ENCODE assay signal across 26 cellular contexts in genomic region chr3:169340055-169340454, GRCh38.
DNase-seq lines count a peak whose midpoint lies in the region; ATAC-seq, FAIRE-seq and TF ChIP-seq lines count a peak whose summit lies in the region.
"Had no signal": no experiment of that assay in that cellular context is flagged by ENCODE, and none has a peak within 500 bp of the region (broad histone marks: within the 10 kb centered on the region; RNA-seq: fewer than 3 reads in every experiment).

No MANE protein-coding gene starts in this region.

- H3K27me3 Mint-ChIP-seq in mesothelial cell of epicardium (ENCODE audit: low read depth) = no peaks in the 10 kb centered on the region
- H3K27me3 Mint-ChIP-seq: B cell had no signal

- BruUV-seq in HepG2 (replicated peaks; lab: Mats Ljungman, UMichigan) = no TSS peak

- H3K27ac Mint-ChIP-seq in mesothelial cell of epicardium = peak overlapping the region; percentile 51
- H3K27ac Mint-ChIP-seq: B cell; CD4-positive, alpha-beta T cell; CD8-positive, alpha-beta T cell had no signal

- TF ChIP-seq POLR2A in HepG2 (IDR thresholded peaks at IDR 0.05; ENCODE audit: insufficient read depth in 1 of 2, low read depth in 2 of 2, low read length in 2 of 2) (no peak), right lobe of liver (IDR thresholded peaks at IDR 0.05) (no peak)

- no peak for FAIRE-seq in HepG2 (lab: Jason Lieb, UNC)
- FAIRE-seq: A549, D721Med, GM12878, GM12892, GM18507 had no signal

- H2AFZ ChIP-seq in HepG2 (ENCODE audit: low read length) (no peak overlapping the region), osteoblast (ENCODE audit: low read length) (no peak overlapping the region)

- CTCF ChIA-PET in HepG2 (lab: Yijun Ruan, JAX; ENCODE audit: low intra/inter-chr PET ratio, low total read pairs) = no interaction called here

- H3K9ac ChIP-seq in HepG2 (ENCODE audit: insufficient read depth, low read depth, low read length) = no peak overlapping the region
- H3K9ac ChIP-seq: BLaER1 treated with 17β-estradiol and CSF1 and Interleukin-3, amounts not matched to agents 10 nM and 100 nM had no signal

- no peak for TF ChIP-seq RAD21 in HepG2 (CRISPR knock-in tag; IDR thresholded peaks at IDR 0.05)

- H3K79me2 ChIP-seq in HepG2 (ENCODE audit: insufficient read depth, low read length) = no peaks in the 10 kb centered on the region
- no peaks in the 10 kb centered on the region for H3K79me2 ChIP-seq in osteoblast (ENCODE audit: insufficient read depth, low read length)

- no peak for ATAC-seq in HepG2
- ATAC-seq in right lobe of liver = no peak
- ATAC-seq: A549; CD8-positive, alpha-beta T cell; GM12878 had no signal

- H3K27me3 ChIP-seq in HepG2 (ENCODE audit: control insufficient read depth in 1 of 2, insufficient read depth in 2 of 2, low read length in 2 of 2) (no peaks in the 10 kb centered on the region), right lobe of liver (no peaks in the 10 kb centered on the region), osteoblast (ENCODE audit: insufficient read depth, low read length) (no peaks in the 10 kb centered on the region)
- H3K27me3 ChIP-seq: BLaER1 treated with 17β-estradiol and CSF1 and Interleukin-3, amounts not matched to agents 10 nM and 100 nM had no signal

- no peak for TF ChIP-seq CTCF in HepG2 (CRISPR knock-in tag; IDR thresholded peaks at IDR 0.05)
- TF ChIP-seq CTCF in right lobe of liver (IDR thresholded peaks at IDR 0.05) = no peak
- no peak for TF ChIP-seq CTCF in mesothelial cell of epicardium (IDR thresholded peaks at IDR 0.05; ENCODE audit: unreplicated experiment)
- TF ChIP-seq CTCF in osteoblast (IDR thresholded peaks at IDR 0.05; ENCODE audit: extremely low read depth, low read depth, low read length) = no peak

- intact Hi-C loops in HepG2 (cut with micrococcal nuclease; ENCODE audit: unreplicated experiment) (no loop called here), right lobe of liver (cut with DNase I) (no loop called here)

- H3K9me3 Mint-ChIP-seq in mesothelial cell of epicardium = peaks cover 3% of the 10 kb centered on the region
- H3K9me3 Mint-ChIP-seq: CD4-positive, alpha-beta T cell; CD8-positive, alpha-beta T cell had no signal

- H3K4me1 ChIP-seq in HepG2 (ENCODE audit: insufficient read depth, low read length) (no peaks in the 10 kb centered on the region), right lobe of liver (no peaks in the 10 kb centered on the region), osteoblast (ENCODE audit: insufficient read depth, low read length) (peaks cover 8% of the 10 kb centered on the region)
- H3K4me1 ChIP-seq: A549 had no signal

- H3K4me2 ChIP-seq in HepG2 (ENCODE audit: low read depth, low read length) (no peak overlapping the region), osteoblast (ENCODE audit: insufficient read depth, low read length) (no peak overlapping the region)
- H3K4me2 ChIP-seq: A549; BLaER1 treated with 17β-estradiol and CSF1 and Interleukin-3, amounts not matched to agents 10 nM and 100 nM had no signal

- in situ Hi-C loops in HepG2 (cut with HindIII; ENCODE audit: extremely low pct_ligation_motif_present, low pct_unique_long_range_greater_than_20kb) = no loop called here

- H3K9me3 ChIP-seq in HepG2 (ENCODE audit: low read length) (no peaks in the 10 kb centered on the region), right lobe of liver (no peaks in the 10 kb centered on the region), osteoblast (ENCODE audit: low read depth, low read length) (no peaks in the 10 kb centered on the region)
- H3K9me3 ChIP-seq: A549; BLaER1 treated with 17β-estradiol and CSF1 and Interleukin-3, amounts not matched to agents 10 nM and 100 nM; Caco-2 had no signal

- POLR2A ChIA-PET in HepG2 (lab: Yijun Ruan, JAX) = no interaction called here

- peaks cover 64% of the 10 kb centered on the region for H3K4me1 Mint-ChIP-seq in mesothelial cell of epicardium
- H3K4me1 Mint-ChIP-seq: B cell had no signal

- H3K4me3 ChIP-seq in HepG2 (replicated peaks in 1 of 3; ENCODE audit: insufficient read depth in 1 of 3, low read depth in 2 of 3, low read length in 3 of 3) = no peak overlapping the region
- H3K4me3 ChIP-seq in right lobe of liver = no peak overlapping the region
- no peak overlapping the region for H3K4me3 ChIP-seq in osteoblast (ENCODE audit: insufficient read depth, low read length)
- H3K4me3 ChIP-seq: A549; BLaER1 treated with 17β-estradiol and CSF1 and Interleukin-3, amounts not matched to agents 10 nM and 100 nM; GM12878 had no signal

- H3K27ac ChIP-seq in HepG2 (ENCODE audit: extremely low read length, insufficient read depth, low read length) (no peak overlapping the region), right lobe of liver (no peak overlapping the region), osteoblast (ENCODE audit: low read depth, low read length) (no peak overlapping the region)
- H3K27ac ChIP-seq: 22Rv1; A549; BLaER1 treated with 17β-estradiol and CSF1 and Interleukin-3, amounts not matched to agents 10 nM and 100 nM; C4-2B had no signal

- DNase-seq in HepG2 (ENCODE audit: low spot score) (no peak), right lobe of liver (no peak), mesothelial cell of epicardium (ENCODE audit: low spot score in 2 of 2, unreplicated experiment in 2 of 2) (no peak), osteoblast (ENCODE audit: insufficient read length, low spot score, missing footprints) (peak; percentile 14), dermis blood vessel endothelial cell (no peak)
- no peak for DNase-seq in activated CD4-positive, alpha-beta T cell treated with anti-CD3 and anti-CD28 coated beads for 1 hour
- DNase-seq in activated CD4-positive, alpha-beta T cell treated with anti-CD3 and anti-CD28 coated beads, Interleukin-2, amount 50 U/mL, for 4 hours = no peak
- DNase-seq: AML-193; Caco-2; Calu3; CD4-positive, alpha-beta T cell; CD8-positive, alpha-beta T cell; DMS53; DMS79; DND-41; EL; GDM1 had no signal

- 41% methylated on average over 5 of the region's 5 CpGs for WGBS in HepG2 (ENCODE audit: low lambda C conversion rate)
- WGBS in right lobe of liver (ENCODE audit: insufficient coverage, low coverage, low lambda C conversion rate, missing lambda C conversion rate) = 61% methylated on average over 5 of the region's 5 CpGs

- TF ChIP-seq EP300 in HepG2 (IDR thresholded peaks at IDR 0.05; ENCODE audit: low read depth in 2 of 2, low read length in 2 of 2) (no peak), HepG2 (CRISPR knock-in tag; IDR thresholded peaks at IDR 0.05; ENCODE audit: borderline replicate concordance) (no peak)

- H3K36me3 ChIP-seq in HepG2 (replicated peaks in 1 of 2; ENCODE audit: control insufficient read depth in 1 of 2, insufficient read depth in 2 of 2, low read length in 2 of 2) (no peaks in the 10 kb centered on the region), right lobe of liver (no peaks in the 10 kb centered on the region), osteoblast (ENCODE audit: insufficient read depth, low read length) (no peaks in the 10 kb centered on the region)
- H3K36me3 ChIP-seq: BLaER1 treated with 17β-estradiol and CSF1 and Interleukin-3, amounts not matched to agents 10 nM and 100 nM had no signal

- no peaks in the 10 kb centered on the region for H4K20me1 ChIP-seq in HepG2 (ENCODE audit: insufficient read depth, low read length)
- no peaks in the 10 kb centered on the region for H4K20me1 ChIP-seq in osteoblast (ENCODE audit: insufficient read depth, low read length)
- H4K20me1 ChIP-seq: BLaER1 treated with 17β-estradiol and CSF1 and Interleukin-3, amounts not matched to agents 10 nM and 100 nM had no signal

- H3K36me3 Mint-ChIP-seq in mesothelial cell of epicardium = peaks cover 2% of the 10 kb centered on the region
- H3K36me3 Mint-ChIP-seq: CD8-positive, alpha-beta T cell had no signal

- H3K4me3 Mint-ChIP-seq in mesothelial cell of epicardium = no peak overlapping the region
- H3K4me3 Mint-ChIP-seq: B cell; CD4-positive, alpha-beta T cell; CD8-positive, alpha-beta T cell had no signal

TF ChIP-seq in HepG2, 621 proteins besides CTCF, POLR2A, EP300 and RAD21:
- TF ChIP-seq NBN (conservative IDR thresholded peaks at IDR 0.05) (no peak), XBP1 (CRISPR knock-in tag; IDR thresholded peaks at IDR 0.05) (no peak), CENPBD1 (CRISPR knock-in tag; IDR thresholded peaks at IDR 0.05; ENCODE audit: borderline replicate concordance, low read depth) (no peak), ATF7 (IDR thresholded peaks at IDR 0.05) (0 out of 2 replicates have a peak, but pooled peaks have one; percentile 29), ATF7 (CRISPR knock-in tag; IDR thresholded peaks at IDR 0.05) (no peak), CBX1 (IDR thresholded peaks at IDR 0.05; ENCODE audit: low read depth) (no peak), ZNF768 (CRISPR knock-in tag; IDR thresholded peaks at IDR 0.05) (no peak), ZNF674 (CRISPR knock-in tag; IDR thresholded peaks at IDR 0.05; ENCODE audit: low read depth) (no peak)
TF ChIP-seq in HepG2: peak in this region for 1.
